In genomic region chr6:75266716-75267291, GRCh38 we compare ENCODE assay signal across 8 cellular contexts. TPM values are rescaled to one million over a fixed set of nuclear protein-coding genes. Genes with fewer than 3 reads are reported as not detected.
DNase-seq lines count a peak whose midpoint lies in the region; ATAC-seq, FAIRE-seq and TF ChIP-seq lines count a peak whose summit lies in the region.

No MANE protein-coding gene starts in this region.

- DNase-seq in Ammon's horn (ENCODE audit: low spot score) (peak; percentile 56), NCI-H2171 (lab: John Stamatoyannopoulos, UW) (peak; percentile 5), K562 (ENCODE audit: extremely low read depth in 1 of 4, low spot score in 3 of 4) (peak in 3 of 4 experiments; percentile 25 to 48 (median 40)), iris pigment epithelial cell (ENCODE audit: low read depth) (peak; percentile 67), upper lobe of left lung (no peak), ecto neural progenitor cell (ENCODE audit: low spot score) (no peak)

- no peak overlapping the region for H2AFZ ChIP-seq in K562 (ENCODE audit: low read depth, low read length)

- in situ Hi-C loops in K562 (cut with MboI), result loop anchor here (10.0 kb wide), 1 partner anchor 258 kb away; no protein-coding TSS in a partner anchor

- no peak for TF ChIP-seq EP300 in K562 (IDR thresholded peaks at IDR 0.05; ENCODE audit: low read length)
- no peak for TF ChIP-seq EP300 in upper lobe of left lung (IDR thresholded peaks at IDR 0.05)

- 0 out of 2 replicates have a peak, but pooled peaks cover 3% of the 10 kb centered on the region for H4K20me1 ChIP-seq in K562 (replicated peaks; ENCODE audit: control insufficient read depth, insufficient read depth, low read length)

- ATAC-seq in GM18502 (IDR thresholded peaks at IDR 0.05; ENCODE audit: poor library complexity, unreplicated experiment) (peak; percentile 85), HG02884 (IDR thresholded peaks at IDR 0.05; ENCODE audit: unreplicated experiment) (peak; percentile 78), K562 (peak; percentile 86), upper lobe of left lung (ENCODE audit: low FRiP score in 2 of 2) (peak; percentile 63 to 86)

- TF ChIP-seq POLR2A in K562 (conservative IDR thresholded peaks at IDR 0.05) (no peak), upper lobe of left lung (IDR thresholded peaks at IDR 0.05) (no peak)

- peaks cover 23% of the 10 kb centered on the region for H3K36me3 ChIP-seq in K562 (ENCODE audit: control insufficient read depth, insufficient read depth, low read length)
- peaks cover 5 to 36% (median 18%) of the 10 kb centered on the region in 4 donors for H3K36me3 ChIP-seq in upper lobe of left lung

- TF ChIP-seq CTCF in K562 (IDR thresholded peaks at IDR 0.05 in 2 of 3, conservative IDR thresholded peaks at IDR 0.05 in 1 of 3; ENCODE audit: insufficient read depth in 2 of 3, low read depth in 1 of 3, low read length in 3 of 3) (peak; percentile 48 to 76 (median 52); a peak in 5 of 6 replicates), upper lobe of left lung (IDR thresholded peaks at IDR 0.05) (peak; percentile 64 to 88 (median 72))

- H3K4me2 ChIP-seq in K562 (ENCODE audit: insufficient read depth, low read length), result no peak overlapping the region

- peak; percentile 77 to 78 for TF ChIP-seq RAD21 in K562 (CRISPR knock-in tag; conservative IDR thresholded peaks at IDR 0.05 in 1 of 2, IDR thresholded peaks at IDR 0.05 in 1 of 2)

- BruUV-seq in K562 (replicated peaks; lab: Mats Ljungman, UMichigan), result no TSS peak

- POLR2A ChIA-PET in K562 (lab: Yijun Ruan, JAX), result interaction anchor here (0.6 to 0.8 kb wide), 3 partner anchors 9 to 39 kb away, joined by 3 read pairs; partner anchors contain the start of gene COX7A2

- no peaks in the 10 kb centered on the region for H3K9me1 ChIP-seq in K562 (ENCODE audit: control insufficient read depth, insufficient read depth, low read length)

- WGBS in K562 (ENCODE audit: insufficient coverage, low coverage, missing lambda C conversion rate), result 43% methylated on average over 2 of the region's 2 CpGs
- WGBS in upper lobe of left lung, 2 donors, result 52 to 62% methylated on average over 2 of the region's 2 CpGs

- CTCF ChIA-PET in K562 (lab: Yijun Ruan, JAX; ENCODE audit: low intra/inter-chr PET ratio), result interaction anchor here (0.9 to 3.4 kb wide), 3 partner anchors 20 to 260 kb away, joined by 3 to 25 read pairs (median 4); no protein-coding TSS in a partner anchor

- H3K4me3 ChIP-seq in K562 (no peak overlapping the region), upper lobe of left lung (no peak overlapping the region)

- intact Hi-C loops in K562 (cut with micrococcal nuclease), result loop anchor here (1.0 kb wide), 2 partner anchors 30 to 259 kb away; no protein-coding TSS in a partner anchor

- H3K27me3 ChIP-seq in K562 (ENCODE audit: control insufficient read depth in 2 of 2, insufficient read depth in 2 of 2, low read length in 2 of 2) (no peaks in the 10 kb centered on the region), upper lobe of left lung (no peaks in the 10 kb centered on the region)

- no peaks in the 10 kb centered on the region for H3K4me1 ChIP-seq in K562 (replicated peaks in 1 of 2; ENCODE audit: control insufficient read depth in 2 of 2, insufficient read depth in 2 of 2, low read length in 2 of 2)
- peaks cover 22 to 33% (median 26%) of the 10 kb centered on the region in 4 donors for H3K4me1 ChIP-seq in upper lobe of left lung

- FAIRE-seq in K562 (lab: Jason Lieb, UNC), result no peak

- H3K79me2 ChIP-seq in K562 (ENCODE audit: control insufficient read depth, insufficient read depth, low read length), result peaks cover 50% of the 10 kb centered on the region

- no peak overlapping the region for H3K9ac ChIP-seq in K562 (ENCODE audit: insufficient read depth in 1 of 2, low read depth in 2 of 2, low read length in 2 of 2)

- H3K27ac ChIP-seq in K562 (ENCODE audit: extremely low read depth, low read depth, low read length) (no peak overlapping the region), upper lobe of left lung (no peak overlapping the region)

- H3K9me3 ChIP-seq in K562 (replicated peaks; ENCODE audit: control insufficient read depth, insufficient read depth, low read depth, low read length) (no peaks in the 10 kb centered on the region), upper lobe of left lung (no peaks in the 10 kb centered on the region)

TF ChIP-seq in K562, 482 proteins besides CTCF, POLR2A, EP300 and RAD21 (continues in another document):
- no peak for TF ChIP-seq CREB1 (IDR thresholded peaks at IDR 0.05)
- no peak for TF ChIP-seq CREB1 (CRISPR knock-in tag; IDR thresholded peaks at IDR 0.05)
- TF ChIP-seq, protein P1, sequence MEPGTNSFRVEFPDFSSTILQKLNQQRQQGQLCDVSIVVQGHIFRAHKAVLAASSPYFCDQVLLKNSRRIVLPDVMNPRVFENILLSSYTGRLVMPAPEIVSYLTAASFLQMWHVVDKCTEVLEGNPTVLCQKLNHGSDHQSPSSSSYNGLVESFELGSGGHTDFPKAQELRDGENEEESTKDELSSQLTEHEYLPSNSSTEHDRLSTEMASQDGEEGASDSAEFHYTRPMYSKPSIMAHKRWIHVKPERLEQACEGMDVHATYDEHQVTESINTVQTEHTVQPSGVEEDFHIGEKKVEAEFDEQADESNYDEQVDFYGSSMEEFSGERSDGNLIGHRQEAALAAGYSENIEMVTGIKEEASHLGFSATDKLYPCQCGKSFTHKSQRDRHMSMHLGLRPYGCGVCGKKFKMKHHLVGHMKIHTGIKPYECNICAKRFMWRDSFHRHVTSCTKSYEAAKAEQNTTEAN (CRISPR knock-in tag; IDR thresholded peaks at IDR 0.05), result no peak
- TF ChIP-seq, protein P2, sequence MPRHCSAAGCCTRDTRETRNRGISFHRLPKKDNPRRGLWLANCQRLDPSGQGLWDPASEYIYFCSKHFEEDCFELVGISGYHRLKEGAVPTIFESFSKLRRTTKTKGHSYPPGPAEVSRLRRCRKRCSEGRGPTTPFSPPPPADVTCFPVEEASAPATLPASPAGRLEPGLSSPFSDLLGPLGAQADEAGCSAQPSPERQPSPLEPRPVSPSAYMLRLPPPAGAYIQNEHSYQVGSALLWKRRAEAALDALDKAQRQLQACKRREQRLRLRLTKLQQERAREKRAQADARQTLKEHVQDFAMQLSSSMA (CRISPR knock-in tag; IDR thresholded peaks at IDR 0.05), result no peak
- TF ChIP-seq, protein P3, sequence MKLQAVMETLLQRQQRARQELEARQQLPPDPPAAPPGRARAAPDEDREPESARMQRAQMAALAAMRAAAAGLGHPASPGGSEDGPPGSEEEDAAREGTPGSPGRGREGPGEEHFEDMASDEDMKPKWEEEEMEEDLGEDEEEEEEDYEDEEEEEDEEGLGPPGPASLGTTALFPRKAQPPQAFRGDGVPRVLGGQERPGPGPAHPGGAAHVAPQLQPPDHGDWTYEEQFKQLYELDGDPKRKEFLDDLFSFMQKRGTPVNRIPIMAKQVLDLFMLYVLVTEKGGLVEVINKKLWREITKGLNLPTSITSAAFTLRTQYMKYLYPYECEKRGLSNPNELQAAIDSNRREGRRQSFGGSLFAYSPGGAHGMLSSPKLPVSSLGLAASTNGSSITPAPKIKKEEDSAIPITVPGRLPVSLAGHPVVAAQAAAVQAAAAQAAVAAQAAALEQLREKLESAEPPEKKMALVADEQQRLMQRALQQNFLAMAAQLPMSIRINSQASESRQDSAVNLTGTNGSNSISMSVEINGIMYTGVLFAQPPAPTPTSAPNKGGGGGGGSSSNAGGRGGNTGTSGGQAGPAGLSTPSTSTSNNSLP (IDR thresholded peaks at IDR 0.05; ENCODE audit: borderline replicate concordance, low read depth, low read length), result 0 out of 2 replicates have a peak, but pooled peaks have one; percentile 27
- no peak for TF ChIP-seq RBM15 (IDR thresholded peaks at IDR 0.05; ENCODE audit: insufficient read depth, low read length)

RNA-seq across cellular contexts. Expression of gene TMEM30A, which starts 17.8 kb away (rescaled TPM):
- total RNA-seq in K562 (2011; cell fraction: chromatin; rRNA removed; ENCODE audit: low replicate concordance), result 14.6 and 50.2 TPM in 2 replicates
- 9.2 and 12.1 TPM in 2 replicates for total RNA-seq in K562 (2011; cell fraction: nucleolus; rRNA removed)
- total RNA-seq in K562 (2011; cell fraction: nucleoplasm; rRNA removed), result 30.1 and 51.8 TPM in 2 replicates
- 16.3 and 17.1 TPM in 2 replicates for total RNA-seq in K562 (2014; rRNA removed)
- 31.2 and 37.1 TPM in 2 replicates for total RNA-seq in K562 (2014; rRNA removed; fragmentation: Illumina TruSeq; extraction: Trizol)
- total RNA-seq in K562 (2015; rRNA removed; fragmentation: Illumina TruSeq; extraction: Trizol), result 27.0 and 29.2 TPM in 2 replicates
- 27.4 and 29.5 TPM in 2 replicates for total RNA-seq in K562 (2021)
- polyA plus RNA-seq in K562 (2011; rRNA removed), result 14.0 and 15.0 TPM in 2 replicates
- polyA plus RNA-seq in K562 (2011; cell fraction: cytosol; rRNA removed), result 2.8 and 6.8 TPM in 2 replicates
- 6.6 and 11.8 TPM in 2 replicates for polyA plus RNA-seq in K562 (2011; cell fraction: nucleus; rRNA removed)
- polyA plus RNA-seq in K562 (2012), result 23.0 and 34.7 TPM in 2 replicates
- 20.6 and 21.3 TPM in 2 replicates for polyA plus RNA-seq in K562 (2014; fragmentation: Illumina TruSeq; extraction: Trizol)
- 1 to 10 TPM; 6.5 to 9.0 TPM for polyA plus RNA-seq in K562 (2014; fragmentation: Nextera tagmentation; extraction: Ambion mirVana)
- 16.3 and 16.7 TPM in 2 replicates for polyA plus RNA-seq in K562 (2014; rRNA removed)
- 30.7 and 39.1 TPM in 2 replicates for polyA minus RNA-seq in K562 (2011; rRNA and poly(A)+ RNA removed)
- 7.9 and 8.2 TPM in 2 replicates for polyA minus RNA-seq in K562 (2011; cell fraction: cytosol; rRNA and poly(A)+ RNA removed)
- 6.6 and 12.9 TPM in 2 replicates for polyA minus RNA-seq in K562 (2011; cell fraction: nucleus; rRNA and poly(A)+ RNA removed)
- 100 to 1,000 TPM in 4 of 6 donors, 10 to 100 TPM in 2; 38.8 to 177 (median 140) TPM for total RNA-seq in upper lobe of left lung

RNA-seq across cellular contexts. Expression of gene COX7A2, which starts 23.2 kb away (rescaled TPM):
- 16.2 and 38.9 TPM in 2 replicates for total RNA-seq in K562 (2011; cell fraction: chromatin; rRNA removed; ENCODE audit: low replicate concordance)
- 35.9 and 40.2 TPM in 2 replicates for total RNA-seq in K562 (2011; cell fraction: nucleolus; rRNA removed)
- total RNA-seq in K562 (2011; cell fraction: nucleoplasm; rRNA removed), result 46.6 and 74.0 TPM in 2 replicates
- total RNA-seq in K562 (2014; rRNA removed), result 182 and 234 TPM in 2 replicates
- 546 and 593 TPM in 2 replicates for total RNA-seq in K562 (2014; rRNA removed; fragmentation: Illumina TruSeq; extraction: Trizol)
- 529 and 585 TPM in 2 replicates for total RNA-seq in K562 (2015; rRNA removed; fragmentation: Illumina TruSeq; extraction: Trizol)
- total RNA-seq in K562 (2021), result 548 and 636 TPM in 2 replicates
- 833 and 852 TPM in 2 replicates for polyA plus RNA-seq in K562 (2011; rRNA removed)
- 229 and 319 TPM in 2 replicates for polyA plus RNA-seq in K562 (2011; cell fraction: cytosol; rRNA removed)
- polyA plus RNA-seq in K562 (2011; cell fraction: nucleus; rRNA removed), result 197 and 351 TPM in 2 replicates
- polyA plus RNA-seq in K562 (2012), result 641 and 749 TPM in 2 replicates
- polyA plus RNA-seq in K562 (2014; fragmentation: Illumina TruSeq; extraction: Trizol), result 472 and 685 TPM in 2 replicates
- 1,000 to 10,000 TPM; 1,858 to 2,216 TPM for polyA plus RNA-seq in K562 (2014; fragmentation: Nextera tagmentation; extraction: Ambion mirVana)
- 402 and 501 TPM in 2 replicates for polyA plus RNA-seq in K562 (2014; rRNA removed)
- polyA minus RNA-seq in K562 (2011; rRNA and poly(A)+ RNA removed), result 40.4 and 45.6 TPM in 2 replicates
- polyA minus RNA-seq in K562 (2011; cell fraction: cytosol; rRNA and poly(A)+ RNA removed), result 38.7 and 61.6 TPM in 2 replicates
- polyA minus RNA-seq in K562 (2011; cell fraction: nucleus; rRNA and poly(A)+ RNA removed), result 12.9 and 28.1 TPM in 2 replicates
- 100 to 1,000 TPM in 3 of 6 donors, 10 to 100 TPM in 3; 38.8 to 309 (median 181) TPM for total RNA-seq in upper lobe of left lung

Comparison
In these comparisons a context has a peak if more than half of its experiments do, and no peak if none do; other contexts are left out.
1. DNase-seq: peak in Ammon's horn (single experiment), NCI-H2171 (single experiment), K562 (3 of 4) and iris pigment epithelial cell (single experiment); none in upper lobe of left lung (0 of 2) and ecto neural progenitor cell (single experiment).
2. Peak in every context shown above with its lines, with median percentiles within 50 percentile points of each other: ATAC-seq.